Comparison of ENCODE assay signal across 15 cellular contexts in genomic region chr16:71930013-71930563, GRCh38. TPM values are rescaled to one million over a fixed set of nuclear protein-coding genes. Genes with fewer than 3 reads are reported as not detected.
A peak's percentile ranks its signal among the peaks of the same experiment; 100 is the strongest.
DNase-seq lines count a peak whose midpoint lies in the region; ATAC-seq and TF ChIP-seq lines count a peak whose summit lies in the region.
"Had no signal": no experiment of that assay in that cellular context is flagged by ENCODE, and none has a peak within 500 bp of the region (broad histone marks: within the 10 kb centered on the region; RNA-seq: fewer than 3 reads in every experiment).

No MANE protein-coding gene starts in this region.

- H3K27ac ChIP-seq in breast epithelium (peak overlapping the region in 1 of 2 donors; percentile 88), stomach smooth muscle (ENCODE audit: low read length) (peak overlapping the region; percentile 71), A673 (ENCODE audit: low read depth, low read length, poor library complexity, severe bottlenecking) (no peak overlapping the region)

- no peaks in the 10 kb centered on the region for H3K9me3 Mint-ChIP-seq in MCF 10A (ENCODE audit: unreplicated experiment)
- H3K9me3 Mint-ChIP-seq in memory B cell, result no peaks in the 10 kb centered on the region
- H3K9me3 Mint-ChIP-seq in activated T-cell treated with anti-CD3 and anti-CD28 coated beads, Interleukin-2, amount 50 U/mL, for 4 hours, result no peaks in the 10 kb centered on the region

- no peak for TF ChIP-seq CTCF in MCF 10A (IDR thresholded peaks at IDR 0.05; ENCODE audit: unreplicated experiment)
- no peak for TF ChIP-seq CTCF in breast epithelium (IDR thresholded peaks at IDR 0.05)
- no peak for TF ChIP-seq CTCF in A673 (conservative IDR thresholded peaks at IDR 0.05; ENCODE audit: low read depth, low read length)

- POLR2A ChIA-PET in MCF 10A (lab: Yijun Ruan, JAX), result interaction anchor here (0.6 to 3.7 kb wide), 7 partner anchors 12 to 591 kb away, joined by 3 to 39 read pairs (median 3); partner anchors contain the start of genes IST1 and ZNF821
- POLR2A ChIA-PET in A673 (lab: Charles Lee; ENCODE audit: low non-redundant PET), result no interaction called here

- DNase-seq in MCF 10A (ENCODE audit: unreplicated experiment) (peak; percentile 9), breast epithelium (ENCODE audit: low spot score in 2 of 2) (no peak), M059J (ENCODE audit: low read depth) (peak; percentile 36), memory B cell (ENCODE audit: low spot score in 2 of 2) (no peak), A673 (ENCODE audit: low spot score) (no peak)
- DNase-seq in activated T-cell treated with anti-CD3 and anti-CD28 coated beads, Interleukin-2, amount 50 U/mL, for 4 hours, result no peak
- DNase-seq: activated CD4-positive, alpha-beta T cell treated with anti-CD3 and anti-CD28 coated beads for 1 hour; amniotic stem cell; Calu3; NCI-H146; NCI-H446; retina; SJCRH30 had no signal

- H3K27ac Mint-ChIP-seq in MCF 10A (ENCODE audit: low read depth, unreplicated experiment) (no peak overlapping the region), memory B cell (peak overlapping the region; percentile 85)

- H3K4me1 ChIP-seq in breast epithelium (peaks cover 10 to 29% of the 10 kb centered on the region in 2 donors), stomach smooth muscle (ENCODE audit: control insufficient read depth, insufficient read depth, low read length) (peaks cover 30% of the 10 kb centered on the region), A673 (ENCODE audit: insufficient read depth, low read length, poor library complexity, severe bottlenecking) (peaks cover 27% of the 10 kb centered on the region)

- H3K36me3 ChIP-seq in breast epithelium (no peaks in the 10 kb centered on the region), stomach smooth muscle (ENCODE audit: control insufficient read depth in 2 of 2, insufficient read depth in 2 of 2, low read length in 2 of 2) (peaks cover 5 to 14% of the 10 kb centered on the region in 2 donors), A673 (ENCODE audit: insufficient read depth, low read length, poor library complexity, severe bottlenecking) (peaks cover 64% of the 10 kb centered on the region)

- no TSS peak for BruUV-seq in MCF 10A (replicated peaks; lab: Mats Ljungman, UMichigan)
- no TSS peak for BruUV-seq in A673 (replicated peaks; lab: Mats Ljungman, UMichigan)

- no peak for TF ChIP-seq POLR2A in breast epithelium (IDR thresholded peaks at IDR 0.05)

- peaks cover 70% of the 10 kb centered on the region for H3K36me3 Mint-ChIP-seq in MCF 10A (ENCODE audit: insufficient read depth, unreplicated experiment)
- peaks cover 17% of the 10 kb centered on the region for H3K36me3 Mint-ChIP-seq in memory B cell
- H3K36me3 Mint-ChIP-seq in activated T-cell treated with anti-CD3 and anti-CD28 coated beads, Interleukin-2, amount 50 U/mL, for 4 hours (ENCODE audit: insufficient read depth), result peaks cover 26% of the 10 kb centered on the region

- H3K4me3 Mint-ChIP-seq in MCF 10A (ENCODE audit: unreplicated experiment), result no peak overlapping the region
- no peak overlapping the region for H3K4me3 Mint-ChIP-seq in memory B cell
- H3K4me3 Mint-ChIP-seq in activated T-cell treated with anti-CD3 and anti-CD28 coated beads, Interleukin-2, amount 50 U/mL, for 4 hours, result no peak overlapping the region

- no peak for ATAC-seq in memory B cell (ENCODE audit: low read depth)
- no peak for ATAC-seq in HG03045 (IDR thresholded peaks at IDR 0.05; ENCODE audit: unreplicated experiment)
- no peak for ATAC-seq in activated T-cell treated with anti-CD3 and anti-CD28 coated beads, Interleukin-2, amount 50 U/mL, for 4 hours

- peak overlapping the region in 1 of 2 donors; percentile 36 for H3K9ac ChIP-seq in stomach smooth muscle (ENCODE audit: low read length in 2 of 2)

- H3K9me3 ChIP-seq in breast epithelium (no peaks in the 10 kb centered on the region), stomach smooth muscle (ENCODE audit: control insufficient read depth in 2 of 2, low read length in 2 of 2) (no peaks in the 10 kb centered on the region), A673 (ENCODE audit: low read depth, low read length, poor library complexity, severe bottlenecking) (no peaks in the 10 kb centered on the region)
- H3K9me3 ChIP-seq: SJCRH30 had no signal

- intact Hi-C loops in MCF 10A (cut with micrococcal nuclease) (no loop called here), breast epithelium (cut with DNase I; ENCODE audit: low total_unique reads) (no loop called here), A673 (cut with micrococcal nuclease; ENCODE audit: unreplicated experiment) (no loop called here)

- H3K4me1 Mint-ChIP-seq in MCF 10A (ENCODE audit: insufficient read depth, unreplicated experiment) (peaks cover 15% of the 10 kb centered on the region), memory B cell (peaks cover 8% of the 10 kb centered on the region)
- H3K4me1 Mint-ChIP-seq in activated T-cell treated with anti-CD3 and anti-CD28 coated beads, Interleukin-2, amount 50 U/mL, for 4 hours (ENCODE audit: low read depth), result peaks cover 12% of the 10 kb centered on the region

- H3K4me3 ChIP-seq in breast epithelium, result no peak overlapping the region
- H3K4me3 ChIP-seq in stomach smooth muscle (ENCODE audit: low read length in 2 of 2), result no peak overlapping the region
- H3K4me3 ChIP-seq in A673 (ENCODE audit: low read depth, low read length, poor library complexity, severe bottlenecking), result no peak overlapping the region
- H3K4me3 ChIP-seq: SJCRH30 had no signal

- H3K27me3 ChIP-seq in breast epithelium, result no peaks in the 10 kb centered on the region
- H3K27me3 ChIP-seq in stomach smooth muscle (ENCODE audit: control insufficient read depth in 1 of 2, insufficient read depth in 2 of 2, low read length in 2 of 2), result no peaks in the 10 kb centered on the region
- H3K27me3 ChIP-seq in A673 (replicated peaks; ENCODE audit: insufficient read depth, low read depth, low read length, poor library complexity), result no peaks in the 10 kb centered on the region
- H3K27me3 ChIP-seq: SJCRH30 had no signal

- CTCF ChIA-PET in MCF 10A (lab: Yijun Ruan, JAX) (interaction anchor here (0.6 to 2.3 kb wide), 6 partner anchors 9 to 201 kb away, joined by 3 to 12 read pairs (median 4); no protein-coding TSS in a partner anchor), A673 (lab: Charles Lee) (no interaction called here)

- H3K27me3 Mint-ChIP-seq in MCF 10A (ENCODE audit: insufficient read depth, unreplicated experiment), result no peaks in the 10 kb centered on the region
- no peaks in the 10 kb centered on the region for H3K27me3 Mint-ChIP-seq in memory B cell
- no peaks in the 10 kb centered on the region for H3K27me3 Mint-ChIP-seq in activated T-cell treated with anti-CD3 and anti-CD28 coated beads, Interleukin-2, amount 50 U/mL, for 4 hours (ENCODE audit: low read depth)

RNA-seq across cellular contexts. Expression of gene IST1, which starts 34.8 kb away (rescaled TPM):
- total RNA-seq in MCF 10A (2022), result 127 TPM in 2 replicates
- total RNA-seq in breast epithelium, result 100 to 1,000 TPM; 217 to 303 (median 253) TPM
- total RNA-seq in M059J (2014; rRNA removed; shearing (Covaris generic)), result 233 and 241 TPM in 2 replicates
- total RNA-seq in A673 (2021), result 206 TPM in 2 replicates
- total RNA-seq in activated T-cell treated with anti-CD3 and anti-CD28 coated beads, Interleukin-2, amount 50 U/mL, for 4 hours, result 100 to 1,000 TPM; 149 to 176 (median 158) TPM

RNA-seq across cellular contexts. Expression of gene ZNF821, which starts 46.1 kb away (rescaled TPM):
- total RNA-seq in MCF 10A (2022), result 3.4 and 4.4 TPM in 2 replicates
- total RNA-seq in breast epithelium, result 10 to 100 TPM in 1 of 3 donors, 1 to 10 TPM in 2; 3.7 to 11.1 (median 9.8) TPM
- total RNA-seq in M059J (2014; rRNA removed; shearing (Covaris generic)), result 12.9 and 13.8 TPM in 2 replicates
- 11.1 and 17.9 TPM in 2 replicates for total RNA-seq in A673 (2021)
- total RNA-seq in activated T-cell treated with anti-CD3 and anti-CD28 coated beads, Interleukin-2, amount 50 U/mL, for 4 hours, result 1 to 10 TPM; 3.4 to 6.5 (median 4.1) TPM

Comparison
In these comparisons a context has a peak if more than half of its experiments do, and no peak if none do; other contexts are left out.
1. DNase-seq: peak in MCF 10A (single experiment) and M059J (single experiment); none in breast epithelium (0 of 2), memory B cell (0 of 2), A673 (single experiment) and activated T-cell treated with anti-CD3 and anti-CD28 coated beads, Interleukin-2, amount 50 U/mL, for 4 hours (single experiment).